ENCODE assay signal across 17 cellular contexts in the genomic region with DNA sequence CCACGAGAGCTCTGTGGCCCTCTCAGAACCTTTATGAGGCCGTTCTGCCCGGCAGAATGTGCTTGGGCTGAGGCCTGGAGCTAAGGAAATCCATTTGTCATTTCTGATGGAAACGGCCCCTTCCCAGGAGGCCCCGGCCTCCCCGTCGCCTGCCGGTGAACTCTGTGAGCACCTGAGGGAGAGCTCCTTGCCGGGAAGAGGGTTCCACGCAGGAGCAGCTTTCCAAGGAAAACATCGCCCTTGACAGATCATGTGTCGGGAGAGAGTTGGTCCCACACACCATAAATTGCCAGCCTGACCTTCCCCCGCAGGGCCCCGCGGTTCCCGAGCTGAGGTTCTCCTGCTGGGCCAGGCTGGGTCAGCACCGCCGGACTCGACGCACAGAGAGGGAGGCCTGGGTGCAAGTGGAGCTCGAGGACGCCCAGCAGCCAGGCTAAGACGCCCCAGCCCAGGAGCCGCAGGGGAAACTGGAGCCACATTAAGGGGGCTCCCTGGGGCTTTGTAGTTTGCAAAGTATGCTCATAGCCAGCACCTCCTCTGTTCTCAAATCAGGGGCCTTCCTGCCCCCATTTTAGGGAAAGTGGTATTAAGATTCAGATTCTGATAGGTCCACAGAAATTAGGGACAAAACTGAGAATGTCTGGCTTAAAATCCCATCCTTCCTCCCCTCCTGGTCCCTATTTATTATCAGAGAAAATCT.
DNase-seq lines count a peak whose midpoint lies in the region; ATAC-seq and TF ChIP-seq lines count a peak whose summit lies in the region.
"Had no signal": no experiment of that assay in that cellular context is flagged by ENCODE, and none has a peak within 500 bp of the region (broad histone marks: within the 10 kb centered on the region; RNA-seq: fewer than 3 reads in every experiment).

No MANE protein-coding gene starts in this region.

- H3K79me2 ChIP-seq in Karpas-422 (ENCODE audit: low read length): 0 out of 2 replicates have a peak, but pooled peaks cover 2% of the 10 kb centered on the region
- H3K79me2 ChIP-seq in neural progenitor cell (ENCODE audit: low read depth): no peaks in the 10 kb centered on the region

- H3K4me3 ChIP-seq in Karpas-422 (ENCODE audit: low read length) (peak overlapping the region; percentile 69), neural progenitor cell (no peak overlapping the region), upper lobe of right lung (no peak overlapping the region)
- H3K4me3 ChIP-seq: K562, SJCRH30 had no signal

- peak overlapping the region; percentile 97 for H3K27ac ChIP-seq in Karpas-422 (ENCODE audit: low read length)
- no peak overlapping the region for H3K27ac ChIP-seq in neural progenitor cell
- H3K27ac ChIP-seq in upper lobe of right lung: no peak overlapping the region
- H3K27ac ChIP-seq: RWPE1, SJCRH30 had no signal

- H3K4me1 ChIP-seq in Karpas-422 (ENCODE audit: low read length): peaks cover 70% of the 10 kb centered on the region
- H3K4me1 ChIP-seq in neural progenitor cell: peaks cover 5% of the 10 kb centered on the region
- no peaks in the 10 kb centered on the region for H3K4me1 ChIP-seq in upper lobe of right lung

- peaks cover 20% of the 10 kb centered on the region for H3K36me3 ChIP-seq in Karpas-422 (ENCODE audit: insufficient read depth, low read length)
- H3K36me3 ChIP-seq in neural progenitor cell: peaks cover 4% of the 10 kb centered on the region
- H3K36me3 ChIP-seq in upper lobe of right lung: no peaks in the 10 kb centered on the region
- H3K36me3 ChIP-seq: SJCRH30 had no signal

- DNase-seq in Karpas-422: peak; percentile 90
- peak; percentile 46 for DNase-seq in islet precursor cell
- no peak for DNase-seq in neural progenitor cell (ENCODE audit: low spot score)
- peak; percentile 48 for DNase-seq in upper lobe of right lung
- DNase-seq in NCI-H1092 (lab: John Stamatoyannopoulos, UW): no peak
- DNase-seq in epidermal melanocyte (ENCODE audit: insufficient read length, low spot score): no peak
- DNase-seq: C1 segment of cervical spinal cord; NCI-H1092 treated with DMSO at 0.1 percent for 48 hours; NCI-H1694; NCI-H345; NCI-H69; NK-92 treated with Interleukin-12 subunit alpha and Interleukin-12 subunit beta, amount 100 ng/mL, for 24 hours; OCI-M1; SJCRH30 had no signal

- TF ChIP-seq CTCF in neural progenitor cell (IDR thresholded peaks at IDR 0.05) (no peak), upper lobe of right lung (IDR thresholded peaks at IDR 0.05) (no peak)

- no peak overlapping the region for H3K27ac Mint-ChIP-seq in neural progenitor cell

- H2AFZ ChIP-seq in Karpas-422 (ENCODE audit: low read length): peak overlapping the region; percentile 42; the same call in 1 of the 2 replicates
- H2AFZ ChIP-seq in neural progenitor cell (replicated peaks): peak overlapping the region; percentile 76

- H3K4me2 ChIP-seq in Karpas-422 (ENCODE audit: low read depth, low read length, poor library complexity, severe bottlenecking): peak overlapping the region; percentile 89
- no peak overlapping the region for H3K4me2 ChIP-seq in neural progenitor cell

- H3K27me3 ChIP-seq in Karpas-422 (ENCODE audit: low read length) (no peaks in the 10 kb centered on the region), neural progenitor cell (no peaks in the 10 kb centered on the region), upper lobe of right lung (no peaks in the 10 kb centered on the region)
- H3K27me3 ChIP-seq: SJCRH30 had no signal

- H3K9me3 ChIP-seq in Karpas-422 (ENCODE audit: low read length) (peaks cover 9% of the 10 kb centered on the region), neural progenitor cell (ENCODE audit: low read depth) (peaks cover 10% of the 10 kb centered on the region), upper lobe of right lung (no peaks in the 10 kb centered on the region)

- H3K9me2 ChIP-seq in Karpas-422 (replicated peaks; ENCODE audit: insufficient read depth, low read length): no peaks in the 10 kb centered on the region

- peaks cover 10% of the 10 kb centered on the region for H3K27me3 Mint-ChIP-seq in neural progenitor cell (ENCODE audit: insufficient read depth, low read depth)

- ATAC-seq in upper lobe of right lung: no peak
- ATAC-seq in HG03442 (IDR thresholded peaks at IDR 0.05; ENCODE audit: unreplicated experiment): no peak

- no peaks in the 10 kb centered on the region for H3F3A ChIP-seq in neural progenitor cell (ENCODE audit: low read depth)

- H3K4me3 Mint-ChIP-seq in neural progenitor cell: no peak overlapping the region

- intact Hi-C loops in upper lobe of right lung (cut with DNase I): no loop called here

- peaks cover 4% of the 10 kb centered on the region for H3K9me3 Mint-ChIP-seq in neural progenitor cell

- H3K4me1 Mint-ChIP-seq in neural progenitor cell: peaks cover 14% of the 10 kb centered on the region

- H3K36me3 Mint-ChIP-seq in neural progenitor cell: no peaks in the 10 kb centered on the region

- H4K20me1 ChIP-seq in Karpas-422 (ENCODE audit: insufficient read depth, low read depth, low read length): no peaks in the 10 kb centered on the region
- no peaks in the 10 kb centered on the region for H4K20me1 ChIP-seq in neural progenitor cell (ENCODE audit: low read depth)

- H3K9ac ChIP-seq in Karpas-422 (ENCODE audit: low read length) (peak overlapping the region; percentile 86), neural progenitor cell (no peak overlapping the region)

Comparison
In these comparisons a context has a peak if more than half of its experiments do, and no peak if none do; other contexts are left out.
1. DNase-seq: peak in Karpas-422 (single experiment), islet precursor cell (single experiment) and upper lobe of right lung (single experiment); none in neural progenitor cell (single experiment), NCI-H1092 (single experiment) and epidermal melanocyte (single experiment).